ENCODE assay signal across 9 cellular contexts in genomic region chr12:132285991-132286681, GRCh38. TPM values are rescaled to one million over a fixed set of nuclear protein-coding genes. Genes with fewer than 3 reads are reported as not detected.
A peak's percentile ranks its signal among the peaks of the same experiment; 100 is the strongest.
DNase-seq lines count a peak whose midpoint lies in the region; ATAC-seq and TF ChIP-seq lines count a peak whose summit lies in the region.
"Had no signal": no experiment of that assay in that cellular context is flagged by ENCODE, and none has a peak within 500 bp of the region (broad histone marks: within the 10 kb centered on the region; RNA-seq: fewer than 3 reads in every experiment).

No MANE protein-coding gene starts in this region.

- POLR2A ChIA-PET in RWPE1 (lab: Yijun Ruan, JAX; ENCODE audit: low non-redundant PET), result no interaction called here

- H3K27ac ChIP-seq in RWPE1, result peak overlapping the region; percentile 86

- no peak for ATAC-seq in GM21515 (IDR thresholded peaks at IDR 0.05; ENCODE audit: unreplicated experiment)

- TF ChIP-seq CTCF in RWPE1 (conservative IDR thresholded peaks at IDR 0.05; ENCODE audit: low read depth), result no peak

- DNase-seq in GM04504 (ENCODE audit: low read depth), result peak; percentile 3
- peak; percentile 69 for DNase-seq in RWPE1 (ENCODE audit: low spot score)
- peak; percentile 7 for DNase-seq in globus pallidus (ENCODE audit: low spot score)
- peak; percentile 33 for DNase-seq in pulmonary artery endothelial cell (ENCODE audit: low read depth, low spot score)
- no peak for DNase-seq in NCI-H82 (lab: John Stamatoyannopoulos, UW)
- DNase-seq in NCI-H128 (lab: John Stamatoyannopoulos, UW; ENCODE audit: unreplicated experiment), result no peak
- DNase-seq in UCSD-AML1 (lab: John Stamatoyannopoulos, UW; ENCODE audit: unreplicated experiment), result no peak

- CTCF ChIA-PET in RWPE1 (lab: Yijun Ruan, JAX), result interaction anchor here (1.5 kb wide), 1 partner anchor 129 kb away, joined by 4 read pairs; no protein-coding TSS in a partner anchor

RNA-seq across cellular contexts. Expression of gene GALNT9, which starts 43.3 kb away (rescaled TPM):
- 0.11 and 0.33 TPM in 2 replicates for total RNA-seq in pulmonary artery endothelial cell
- total RNA-seq: T-helper 2 cell treated with Interferon-gamma antibody and Interleukin-4, amounts not matched to agents 100 ng/mL and 5 ng/mL, for 36 hours had no signal

Comparison
In these comparisons a context has a peak if more than half of its experiments do, and no peak if none do; other contexts are left out.
1. DNase-seq: peak in GM04504 (single experiment), RWPE1 (single experiment), globus pallidus (single experiment) and pulmonary artery endothelial cell (single experiment); none in NCI-H82 (single experiment), NCI-H128 (single experiment) and UCSD-AML1 (single experiment).